ENCODE assay signal across 15 cellular contexts in genomic region chr12:79274571-79275064, GRCh38.
A peak's percentile ranks its signal among the peaks of the same experiment; 100 is the strongest.
DNase-seq lines count a peak whose midpoint lies in the region; ATAC-seq and TF ChIP-seq lines count a peak whose summit lies in the region.
"Had no signal": no experiment of that assay in that cellular context is flagged by ENCODE, and none has a peak within 500 bp of the region (broad histone marks: within the 10 kb centered on the region; RNA-seq: fewer than 3 reads in every experiment).

No MANE protein-coding gene starts in this region.

- H4K20me1 ChIP-seq in BLaER1 treated with 17β-estradiol and CSF1 and Interleukin-3, amounts not matched to agents 10 nM and 100 nM, result no peaks in the 10 kb centered on the region; a peak in 1 of 22 replicates
- no peaks in the 10 kb centered on the region for H4K20me1 ChIP-seq in MM.1S (ENCODE audit: insufficient read depth, low read length)

- H3K36me3 ChIP-seq in BLaER1 treated with 17β-estradiol and CSF1 and Interleukin-3, amounts not matched to agents 10 nM and 100 nM, result peaks cover 0 to 16% (median 4%) of the 10 kb centered on the region in 11 experiments; a peak in 7 of 22 replicates
- no peaks in the 10 kb centered on the region for H3K36me3 ChIP-seq in MM.1S (replicated peaks; ENCODE audit: insufficient read depth, low read length)
- H3K36me3 ChIP-seq: breast epithelium, stomach had no signal

- H3K4me2 ChIP-seq in BLaER1 treated with 17β-estradiol and CSF1 and Interleukin-3, amounts not matched to agents 10 nM and 100 nM, result peak overlapping the region; percentile 37 to 89 (median 76)
- peak overlapping the region; percentile 4; the same call in 1 of the 2 replicates for H3K4me2 ChIP-seq in MM.1S (ENCODE audit: low read depth, low read length)

- H3K27ac ChIP-seq in BLaER1 treated with 17β-estradiol and CSF1 and Interleukin-3, amounts not matched to agents 10 nM and 100 nM, result peak overlapping the region in 8 of 11 experiments; percentile 40 to 83 (median 66); a peak in 15 of 22 replicates
- H3K27ac ChIP-seq in MM.1S (ENCODE audit: low read length), result peak overlapping the region; percentile 46; the same call in 1 of the 2 replicates
- H3K27ac ChIP-seq: breast epithelium, stomach had no signal

- no peaks in the 10 kb centered on the region for H3K4me1 Mint-ChIP-seq in chondrocyte (ENCODE audit: low read depth)

- H3K4me1 ChIP-seq in BLaER1 treated with 17β-estradiol and CSF1 and Interleukin-3, amounts not matched to agents 10 nM and 100 nM, result peaks cover 13 to 34% (median 26%) of the 10 kb centered on the region in 10 experiments
- peaks cover 15% of the 10 kb centered on the region for H3K4me1 ChIP-seq in MM.1S (ENCODE audit: low read length)
- H3K4me1 ChIP-seq: breast epithelium, stomach had no signal

- H3K27me3 Mint-ChIP-seq in chondrocyte (ENCODE audit: low read depth), result peaks cover 14% of the 10 kb centered on the region
- H3K27me3 Mint-ChIP-seq: effector memory CD8-positive, alpha-beta T cell had no signal

- TF ChIP-seq CTCF in MM.1S (IDR thresholded peaks at IDR 0.05; ENCODE audit: low read length) (peak; percentile 49), chondrocyte (IDR thresholded peaks at IDR 0.05) (no peak)

- H3K79me2 ChIP-seq in MM.1S (ENCODE audit: low read length), result no peaks in the 10 kb centered on the region

- H3K4me3 ChIP-seq in BLaER1 treated with 17β-estradiol and CSF1 and Interleukin-3, amounts not matched to agents 10 nM and 100 nM, result peak overlapping the region in 2 of 10 experiments; percentile 20 to 23; a peak in 2 of 20 replicates
- no peak overlapping the region for H3K4me3 ChIP-seq in MM.1S (ENCODE audit: low read length)
- H3K4me3 ChIP-seq: breast epithelium, stomach had no signal

- DNase-seq in MM.1S (peak; percentile 88), SHP77 treated with DMSO at 0.1 percent for 48 hours (lab: John Stamatoyannopoulos, UW) (peak; percentile 67), chondrocyte (ENCODE audit: low spot score) (no peak), NCI-H128 (lab: John Stamatoyannopoulos, UW; ENCODE audit: unreplicated experiment) (no peak), NCI-H226 (no peak)
- DNase-seq: activated naive CD4-positive, alpha-beta T cell treated with anti-CD3 and anti-CD28 coated beads for 36 hours; C1 segment of cervical spinal cord; effector memory CD8-positive, alpha-beta T cell; kidney glomerular epithelial cell; NCI-H1694; stomach had no signal

- no peaks in the 10 kb centered on the region for H3K36me3 Mint-ChIP-seq in chondrocyte (ENCODE audit: low read depth)

- H3K27me3 ChIP-seq in BLaER1 treated with 17β-estradiol and CSF1 and Interleukin-3, amounts not matched to agents 10 nM and 100 nM, result no peaks in the 10 kb centered on the region
- no peaks in the 10 kb centered on the region for H3K27me3 ChIP-seq in MM.1S (replicated peaks; ENCODE audit: insufficient read depth, low read length)
- H3K27me3 ChIP-seq: breast epithelium, stomach had no signal

- no peaks in the 10 kb centered on the region for H3F3A ChIP-seq in MM.1S (ENCODE audit: insufficient read depth, low read length)

- H3K9me3 ChIP-seq in BLaER1 treated with 17β-estradiol and CSF1 and Interleukin-3, amounts not matched to agents 10 nM and 100 nM (replicated peaks in 1 of 11), result peaks cover 0 to 18% (median 0%) of the 10 kb centered on the region in 11 experiments; a peak in 7 of 22 replicates
- no peaks in the 10 kb centered on the region for H3K9me3 ChIP-seq in MM.1S (replicated peaks; ENCODE audit: insufficient read depth, low read length)
- H3K9me3 ChIP-seq: stomach had no signal

- H3K9me3 Mint-ChIP-seq in chondrocyte (ENCODE audit: low read depth), result peaks cover 18% of the 10 kb centered on the region

- ATAC-seq in GM21576 (IDR thresholded peaks at IDR 0.05; ENCODE audit: unreplicated experiment) (peak; percentile 54), GM21717 (IDR thresholded peaks at IDR 0.05; ENCODE audit: unreplicated experiment) (no peak)
- ATAC-seq: effector memory CD8-positive, alpha-beta T cell had no signal

- H3K9ac ChIP-seq in BLaER1 treated with 17β-estradiol and CSF1 and Interleukin-3, amounts not matched to agents 10 nM and 100 nM, result peak overlapping the region in 5 of 11 experiments; percentile 1 to 72 (median 59); a peak in 7 of 22 replicates
- H3K9ac ChIP-seq in MM.1S (ENCODE audit: low read length), result no peak overlapping the region

- H3K27ac Mint-ChIP-seq in chondrocyte (ENCODE audit: unreplicated experiment), result no peak overlapping the region
- H3K27ac Mint-ChIP-seq: activated naive CD4-positive, alpha-beta T cell treated with anti-CD3 and anti-CD28 coated beads for 36 hours; effector memory CD8-positive, alpha-beta T cell had no signal

- no peaks in the 10 kb centered on the region for H3K9me2 ChIP-seq in MM.1S (replicated peaks; ENCODE audit: insufficient read depth, low read length)

- H2AFZ ChIP-seq in MM.1S (ENCODE audit: low read length), result peak overlapping the region; percentile 30; the same call in 1 of the 2 replicates

- no peak overlapping the region for H3K4me3 Mint-ChIP-seq in chondrocyte (ENCODE audit: unreplicated experiment)
- H3K4me3 Mint-ChIP-seq: activated naive CD4-positive, alpha-beta T cell treated with anti-CD3 and anti-CD28 coated beads for 36 hours; effector memory CD8-positive, alpha-beta T cell had no signal

Comparison
In these comparisons a context has a peak if more than half of its experiments do, and no peak if none do; other contexts are left out.
1. DNase-seq: peak in MM.1S (single experiment) and SHP77 treated with DMSO at 0.1 percent for 48 hours (single experiment); none in chondrocyte (single experiment), NCI-H128 (single experiment) and NCI-H226 (single experiment).